Comparison of ENCODE assay signal across 11 cellular contexts in the genomic region with DNA sequence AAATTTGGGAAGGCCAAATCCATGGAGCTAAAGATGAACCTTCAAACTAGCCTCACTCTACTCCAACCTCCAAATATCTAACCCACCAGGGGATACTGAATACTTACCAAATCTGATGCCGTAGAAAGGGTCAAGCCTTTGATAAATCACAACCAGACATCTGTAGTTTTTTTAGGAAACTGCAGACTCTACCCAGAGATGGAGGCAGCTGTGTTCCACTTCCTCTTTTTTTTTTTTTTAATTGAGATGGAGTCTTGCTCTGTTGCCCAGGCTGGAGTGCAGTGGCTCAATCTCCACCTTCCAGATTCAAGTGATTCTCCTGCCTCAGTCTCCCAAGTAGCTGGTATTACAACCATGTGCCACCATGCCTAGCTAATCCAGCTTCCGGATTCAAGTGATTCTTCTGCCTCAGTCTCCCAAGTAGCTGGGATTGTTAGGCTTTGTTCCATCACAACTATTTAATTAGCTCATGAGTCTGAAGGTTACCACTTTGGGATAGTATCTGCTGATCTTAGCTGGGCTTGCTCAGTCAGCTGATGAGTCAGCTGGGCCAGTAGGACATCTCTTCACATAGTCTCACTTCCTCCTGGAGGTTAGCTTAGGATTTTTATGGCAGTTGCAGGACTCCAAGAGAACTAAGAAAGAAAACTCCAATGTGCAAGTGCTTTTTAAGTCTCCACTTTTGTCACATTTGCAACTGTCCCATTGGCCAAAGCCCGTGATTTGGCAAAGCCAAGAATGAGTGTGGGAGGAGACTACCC. TPM values are rescaled to one million over a fixed set of nuclear protein-coding genes. Genes with fewer than 3 reads are reported as not detected.
A peak's percentile ranks its signal among the peaks of the same experiment; 100 is the strongest.
DNase-seq lines count a peak whose midpoint lies in the region; ATAC-seq, FAIRE-seq and TF ChIP-seq lines count a peak whose summit lies in the region.
"Had no signal": no experiment of that assay in that cellular context is flagged by ENCODE, and none has a peak within 500 bp of the region (broad histone marks: within the 10 kb centered on the region; RNA-seq: fewer than 3 reads in every experiment).

No MANE protein-coding gene starts in this region.

- H3K36me3 Mint-ChIP-seq in stimulated activated memory B cell treated with anti-CD40 and anti-IgM and Interleukin-4, amounts not matched to agents 10 μg/mL and 1 μg/mL and 100 μg/mL, for 72 hours, result peaks cover 5% of the 10 kb centered on the region
- H3K36me3 Mint-ChIP-seq in WTC11, result no peaks in the 10 kb centered on the region

- in situ Hi-C loops in KBM-7 (cut with MboI; ENCODE audit: low pct_unique_long_range_greater_than_20kb, low sequenced_read_pairs), result no loop called here

- H3K27ac Mint-ChIP-seq in stimulated activated memory B cell treated with anti-CD40 and anti-IgM and Interleukin-4, amounts not matched to agents 10 μg/mL and 1 μg/mL and 100 μg/mL, for 72 hours, result no peak overlapping the region
- H3K27ac Mint-ChIP-seq in WTC11, result no peak overlapping the region

- ATAC-seq in HG03045 (IDR thresholded peaks at IDR 0.05; ENCODE audit: unreplicated experiment), result peak; percentile 88
- ATAC-seq in stimulated activated memory B cell treated with anti-CD40 and anti-IgM and Interleukin-4, amounts not matched to agents 10 μg/mL and 1 μg/mL and 100 μg/mL, for 72 hours, result peak; percentile 80
- no peak for ATAC-seq in WTC11

- FAIRE-seq in RCC 7860 (lab: Jason Lieb, UNC), result no peak

- no peak overlapping the region for H3K4me3 Mint-ChIP-seq in stimulated activated memory B cell treated with anti-CD40 and anti-IgM and Interleukin-4, amounts not matched to agents 10 μg/mL and 1 μg/mL and 100 μg/mL, for 72 hours
- no peak overlapping the region for H3K4me3 Mint-ChIP-seq in WTC11

- POLR2A ChIA-PET in WTC11 (lab: Charles Lee), result no interaction called here

- peaks cover 11% of the 10 kb centered on the region for H3K4me1 Mint-ChIP-seq in stimulated activated memory B cell treated with anti-CD40 and anti-IgM and Interleukin-4, amounts not matched to agents 10 μg/mL and 1 μg/mL and 100 μg/mL, for 72 hours
- H3K4me1 Mint-ChIP-seq in WTC11, result no peaks in the 10 kb centered on the region

- TF ChIP-seq CTCF in WTC11 (IDR thresholded peaks at IDR 0.05), result no peak

- CTCF ChIA-PET in WTC11 (lab: Charles Lee), result interaction anchor here (1.4 kb wide), 1 partner anchor 36 kb away, joined by 3 read pairs; no protein-coding TSS in a partner anchor

- H3K9me3 Mint-ChIP-seq in stimulated activated memory B cell treated with anti-CD40 and anti-IgM and Interleukin-4, amounts not matched to agents 10 μg/mL and 1 μg/mL and 100 μg/mL, for 72 hours, result no peaks in the 10 kb centered on the region
- peaks cover 15% of the 10 kb centered on the region for H3K9me3 Mint-ChIP-seq in WTC11

- peak; percentile 17 for DNase-seq in DMS53 (lab: John Stamatoyannopoulos, UW)
- DNase-seq in DMS53 treated with DMSO at 0.1 percent for 48 hours (lab: John Stamatoyannopoulos, UW; ENCODE audit: unreplicated experiment), result no peak
- peak; percentile 32 for DNase-seq in RCC 7860 (ENCODE audit: low spot score)
- DNase-seq in COLO829 (ENCODE audit: low spot score), result no peak
- no peak for DNase-seq in WTC11 (ENCODE audit: low spot score)
- no peak for DNase-seq in KBM-7
- DNase-seq: activated CD8-positive, alpha-beta memory T cell treated with anti-CD3 and anti-CD28 coated beads, Interleukin-2, amount 50 U/mL, for 48 hours; midbrain; NCI-H524 treated with DMSO at 0.1 percent for 48 hours had no signal

- H3K27me3 Mint-ChIP-seq in stimulated activated memory B cell treated with anti-CD40 and anti-IgM and Interleukin-4, amounts not matched to agents 10 μg/mL and 1 μg/mL and 100 μg/mL, for 72 hours, result peaks cover 8% of the 10 kb centered on the region
- no peaks in the 10 kb centered on the region; the same call in 1 of the 2 replicates for H3K27me3 Mint-ChIP-seq in WTC11 (ENCODE audit: low read depth)

TF ChIP-seq in WTC11, 78 proteins besides CTCF, POLR2A, EP300 and RAD21 (continues in another document):
- TF ChIP-seq RORB (CRISPR knock-in tag; IDR thresholded peaks at IDR 0.05) (no peak), MLX (CRISPR knock-in tag; IDR thresholded peaks at IDR 0.05) (no peak), GABPB1 (CRISPR knock-in tag; IDR thresholded peaks at IDR 0.05) (no peak), EMX1 (CRISPR knock-in tag; IDR thresholded peaks at IDR 0.05) (no peak), ZNF232 (CRISPR knock-in tag; IDR thresholded peaks at IDR 0.05) (no peak), ZNF425 (CRISPR knock-in tag; conservative IDR thresholded peaks at IDR 0.05) (no peak), JAZF1 (CRISPR knock-in tag; IDR thresholded peaks at IDR 0.05) (no peak), ZNF423 (CRISPR knock-in tag; IDR thresholded peaks at IDR 0.05) (no peak), ZNF512 (CRISPR knock-in tag; IDR thresholded peaks at IDR 0.05; ENCODE audit: borderline replicate concordance) (no peak), NR3C1 (CRISPR knock-in tag; conservative IDR thresholded peaks at IDR 0.05; ENCODE audit: low read depth) (no peak), GRHL2 (CRISPR knock-in tag; IDR thresholded peaks at IDR 0.05; ENCODE audit: insufficient replicate concordance, severe bottlenecking) (no peak)
- TF ChIP-seq, protein P1, sequence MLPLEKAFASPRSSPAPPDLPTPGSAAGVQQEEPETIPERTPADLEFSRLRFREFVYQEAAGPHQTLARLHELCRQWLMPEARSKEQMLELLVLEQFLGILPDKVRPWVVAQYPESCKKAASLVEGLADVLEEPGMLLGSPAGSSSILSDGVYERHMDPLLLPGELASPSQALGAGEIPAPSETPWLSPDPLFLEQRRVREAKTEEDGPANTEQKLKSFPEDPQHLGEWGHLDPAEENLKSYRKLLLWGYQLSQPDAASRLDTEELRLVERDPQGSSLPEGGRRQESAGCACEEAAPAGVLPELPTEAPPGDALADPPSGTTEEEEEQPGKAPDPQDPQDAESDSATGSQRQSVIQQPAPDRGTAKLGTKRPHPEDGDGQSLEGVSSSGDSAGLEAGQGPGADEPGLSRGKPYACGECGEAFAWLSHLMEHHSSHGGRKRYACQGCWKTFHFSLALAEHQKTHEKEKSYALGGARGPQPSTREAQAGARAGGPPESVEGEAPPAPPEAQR (CRISPR knock-in tag; IDR thresholded peaks at IDR 0.05), result no peak
- TF ChIP-seq, protein P2, sequence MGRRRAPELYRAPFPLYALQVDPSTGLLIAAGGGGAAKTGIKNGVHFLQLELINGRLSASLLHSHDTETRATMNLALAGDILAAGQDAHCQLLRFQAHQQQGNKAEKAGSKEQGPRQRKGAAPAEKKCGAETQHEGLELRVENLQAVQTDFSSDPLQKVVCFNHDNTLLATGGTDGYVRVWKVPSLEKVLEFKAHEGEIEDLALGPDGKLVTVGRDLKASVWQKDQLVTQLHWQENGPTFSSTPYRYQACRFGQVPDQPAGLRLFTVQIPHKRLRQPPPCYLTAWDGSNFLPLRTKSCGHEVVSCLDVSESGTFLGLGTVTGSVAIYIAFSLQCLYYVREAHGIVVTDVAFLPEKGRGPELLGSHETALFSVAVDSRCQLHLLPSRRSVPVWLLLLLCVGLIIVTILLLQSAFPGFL (CRISPR knock-in tag; IDR thresholded peaks at IDR 0.05; ENCODE audit: borderline replicate concordance), result no peak
- TF ChIP-seq, protein P3, sequence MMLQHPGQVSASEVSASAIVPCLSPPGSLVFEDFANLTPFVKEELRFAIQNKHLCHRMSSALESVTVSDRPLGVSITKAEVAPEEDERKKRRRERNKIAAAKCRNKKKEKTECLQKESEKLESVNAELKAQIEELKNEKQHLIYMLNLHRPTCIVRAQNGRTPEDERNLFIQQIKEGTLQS (CRISPR knock-in tag; conservative IDR thresholded peaks at IDR 0.05), result no peak
- TF ChIP-seq, protein P4, sequence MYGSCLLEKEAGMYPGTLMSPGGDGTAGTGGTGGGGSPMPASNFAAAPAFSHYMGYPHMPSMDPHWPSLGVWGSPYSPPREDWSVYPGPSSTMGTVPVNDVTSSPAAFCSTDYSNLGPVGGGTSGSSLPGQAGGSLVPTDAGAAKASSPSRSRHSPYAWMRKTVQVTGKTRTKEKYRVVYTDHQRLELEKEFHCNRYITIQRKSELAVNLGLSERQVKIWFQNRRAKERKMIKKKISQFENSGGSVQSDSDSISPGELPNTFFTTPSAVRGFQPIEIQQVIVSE (CRISPR knock-in tag; IDR thresholded peaks at IDR 0.05; ENCODE audit: borderline replicate concordance), result no peak

RNA-seq across cellular contexts. Expression of gene FRK, which starts 13.3 kb away (rescaled TPM):
- 0.13 to 0.18 TPM (median 0.16 TPM) in 3 replicates for total RNA-seq in WTC11 (2021)

RNA-seq across cellular contexts. Expression of gene NT5DC1, which starts 53.3 kb away (rescaled TPM):
- 67.1 to 70.1 TPM (median 67.9 TPM) in 3 replicates for total RNA-seq in WTC11 (2021)

Comparison
In these comparisons a context has a peak if more than half of its experiments do, and no peak if none do; other contexts are left out.
1. DNase-seq: peak in DMS53 (single experiment) and RCC 7860 (single experiment); none in DMS53 treated with DMSO at 0.1 percent for 48 hours (single experiment), COLO829 (single experiment), WTC11 (single experiment) and KBM-7 (single experiment).